In genomic region chr2:134457765-134458202, GRCh38 we compare ENCODE assay signal across 31 cellular contexts.
DNase-seq lines count a peak whose midpoint lies in the region; ATAC-seq, FAIRE-seq and TF ChIP-seq lines count a peak whose summit lies in the region.
"Had no signal": no experiment of that assay in that cellular context is flagged by ENCODE, and none has a peak within 500 bp of the region (broad histone marks: within the 10 kb centered on the region; RNA-seq: fewer than 3 reads in every experiment).

No MANE protein-coding gene starts in this region.

- peaks cover 6 to 7% of the 10 kb centered on the region in 2 donors for H3K4me1 Mint-ChIP-seq in stimulated activated naive B cell treated with anti-CD40 and anti-IgM and Interleukin-4, amounts not matched to agents 10 μg/mL and 1 μg/mL and 100 μg/mL, for 72 hours
- H3K4me1 Mint-ChIP-seq: activated naive CD4-positive, alpha-beta T cell treated with anti-CD3 and anti-CD28 coated beads, Interleukin-2, amount 50 U/mL, for 24 hours had no signal

- no peak overlapping the region for H3K4me3 Mint-ChIP-seq in stimulated activated naive B cell treated with anti-CD40 and anti-IgM and Interleukin-4, amounts not matched to agents 10 μg/mL and 1 μg/mL and 100 μg/mL, for 72 hours
- H3K4me3 Mint-ChIP-seq: activated CD4-positive, alpha-beta memory T cell treated with anti-CD3 and anti-CD28 coated beads for 36 hours; activated naive CD4-positive, alpha-beta T cell treated with anti-CD3 and anti-CD28 coated beads, Interleukin-2, amount 50 U/mL, for 24 hours; CD14-positive monocyte; T-helper 1 cell treated with Interleukin-12 subunit alpha and Interleukin-12 subunit beta and Interleukin-4 antibody, amounts not matched to agents 30 μg/mL and 1 μg/mL, for 36 hours had no signal

- H3K9ac ChIP-seq in HepG2 (ENCODE audit: insufficient read depth, low read depth, low read length) = no peak overlapping the region

- no peak for TF ChIP-seq RAD21 in HepG2 (CRISPR knock-in tag; IDR thresholded peaks at IDR 0.05)

- no TSS peak for BruUV-seq in HepG2 (replicated peaks; lab: Mats Ljungman, UMichigan)

- ATAC-seq in HepG2 = peak; percentile 55
- no peak for ATAC-seq in stimulated activated naive B cell treated with anti-CD40 and anti-IgM and Interleukin-4, amounts not matched to agents 10 μg/mL and 1 μg/mL and 100 μg/mL, for 72 hours (replicated peaks)
- no peak for ATAC-seq in HG02981 (IDR thresholded peaks at IDR 0.05; ENCODE audit: unreplicated experiment)
- ATAC-seq: SK-N-SH treated with all-trans-retinoic acid at 6 μM for 48 hours had no signal

- peak overlapping the region; percentile 59 for H3K27ac Mint-ChIP-seq in stimulated activated naive B cell treated with anti-CD40 and anti-IgM and Interleukin-4, amounts not matched to agents 10 μg/mL and 1 μg/mL and 100 μg/mL, for 72 hours
- H3K27ac Mint-ChIP-seq: activated CD4-positive, alpha-beta memory T cell treated with anti-CD3 and anti-CD28 coated beads for 36 hours; activated naive CD4-positive, alpha-beta T cell treated with anti-CD3 and anti-CD28 coated beads, Interleukin-2, amount 50 U/mL, for 24 hours; activated T-helper 2 cell treated with anti-CD3 and anti-CD28 coated beads, Interferon-gamma antibody, Interleukin-2, Interleukin-4, amounts not matched to agents 10 μg/mL and 5 μg/mL and 100 μg/mL, durations not matched to agents 14 hours and 24 hours and 36 hours; CD14-positive monocyte; T-helper 1 cell treated with Interleukin-12 subunit alpha and Interleukin-12 subunit beta and Interleukin-4 antibody, amounts not matched to agents 30 μg/mL and 1 μg/mL, for 36 hours had no signal

- FAIRE-seq in HepG2 (lab: Jason Lieb, UNC) = peak; percentile 72
- FAIRE-seq: GM18507 had no signal

- peak overlapping the region; percentile 30; the same call in 1 of the 2 replicates for H3K4me2 ChIP-seq in HepG2 (ENCODE audit: low read depth, low read length)
- H3K4me2 ChIP-seq: PC-9 had no signal

- H3K27ac ChIP-seq in HepG2 (ENCODE audit: extremely low read length, insufficient read depth, low read length) = peak overlapping the region; percentile 47
- H3K27ac ChIP-seq: 22Rv1, PC-9, right atrium auricular region, thyroid gland had no signal

- H4K20me1 ChIP-seq in HepG2 (ENCODE audit: insufficient read depth, low read length) = no peaks in the 10 kb centered on the region

- in situ Hi-C loops in HepG2 (cut with HindIII; ENCODE audit: extremely low pct_ligation_motif_present, low pct_unique_long_range_greater_than_20kb) = loop anchor here (10.0 kb wide), 2 partner anchors 333 to 573 kb away; no protein-coding TSS in a partner anchor

- H3K27me3 Mint-ChIP-seq in stimulated activated naive B cell treated with anti-CD40 and anti-IgM and Interleukin-4, amounts not matched to agents 10 μg/mL and 1 μg/mL and 100 μg/mL, for 72 hours = no peaks in the 10 kb centered on the region
- H3K27me3 Mint-ChIP-seq: activated CD4-positive, alpha-beta memory T cell treated with anti-CD3 and anti-CD28 coated beads for 36 hours; activated naive CD4-positive, alpha-beta T cell treated with anti-CD3 and anti-CD28 coated beads, Interleukin-2, amount 50 U/mL, for 24 hours had no signal

- TF ChIP-seq CTCF in HepG2 (CRISPR knock-in tag; IDR thresholded peaks at IDR 0.05) = peak; percentile 65
- TF ChIP-seq CTCF in GM10248 (IDR thresholded peaks at IDR 0.05; ENCODE audit: control extremely low read depth, extremely low read depth, low read depth, missing control alignments) = no peak

- H3K36me3 ChIP-seq in HepG2 (replicated peaks in 1 of 2; ENCODE audit: control insufficient read depth in 1 of 2, insufficient read depth in 2 of 2, low read length in 2 of 2) = peaks cover 3 to 5% of the 10 kb centered on the region in 2 experiments; a peak in 4 of 5 replicates
- H3K36me3 ChIP-seq: MG63, thyroid gland had no signal

- TF ChIP-seq POLR2A in HepG2 (IDR thresholded peaks at IDR 0.05; ENCODE audit: insufficient read depth in 1 of 2, low read depth in 2 of 2, low read length in 2 of 2) = no peak; a peak in 1 of 4 replicates

- 41% methylated on average over 10 of the region's 10 CpGs for WGBS in HepG2 (ENCODE audit: low lambda C conversion rate)

- H2AFZ ChIP-seq in HepG2 (ENCODE audit: low read length) = no peak overlapping the region
- H2AFZ ChIP-seq: PC-9 had no signal

- H3K27me3 ChIP-seq in HepG2 (ENCODE audit: control insufficient read depth in 1 of 2, insufficient read depth in 2 of 2, low read length in 2 of 2) = peaks cover 0 to 3% of the 10 kb centered on the region in 2 experiments; a peak in 3 of 5 replicates
- H3K27me3 ChIP-seq: MG63, right atrium auricular region, thyroid gland had no signal

- no peaks in the 10 kb centered on the region for H3K9me3 Mint-ChIP-seq in stimulated activated naive B cell treated with anti-CD40 and anti-IgM and Interleukin-4, amounts not matched to agents 10 μg/mL and 1 μg/mL and 100 μg/mL, for 72 hours
- H3K9me3 Mint-ChIP-seq: activated CD4-positive, alpha-beta memory T cell treated with anti-CD3 and anti-CD28 coated beads for 36 hours; activated naive CD4-positive, alpha-beta T cell treated with anti-CD3 and anti-CD28 coated beads, Interleukin-2, amount 50 U/mL, for 24 hours; activated T-helper 2 cell treated with anti-CD3 and anti-CD28 coated beads, Interferon-gamma antibody, Interleukin-2, Interleukin-4, amounts not matched to agents 10 μg/mL and 5 μg/mL and 100 μg/mL, durations not matched to agents 14 hours and 24 hours and 36 hours; CD14-positive monocyte; T-helper 1 cell treated with Interleukin-12 subunit alpha and Interleukin-12 subunit beta and Interleukin-4 antibody, amounts not matched to agents 30 μg/mL and 1 μg/mL, for 36 hours had no signal

- DNase-seq in DMS153 (lab: John Stamatoyannopoulos, UW) = peak; percentile 46
- DNase-seq in DMS153 treated with DMSO at 0.1 percent for 48 hours (lab: John Stamatoyannopoulos, UW; ENCODE audit: unreplicated experiment) = no peak
- DNase-seq in NCI-H510A (lab: John Stamatoyannopoulos, UW) = peak; percentile 27
- DNase-seq in HepG2 (ENCODE audit: low spot score) = peak; percentile 86
- no peak for DNase-seq in stimulated activated naive B cell treated with anti-CD40 and anti-IgM and Interleukin-4, amounts not matched to agents 10 μg/mL and 1 μg/mL and 100 μg/mL, for 72 hours
- no peak for DNase-seq in GM10248 (ENCODE audit: extremely low spot score)
- DNase-seq in A172 (ENCODE audit: low spot score) = no peak
- DNase-seq: activated CD4-positive, alpha-beta memory T cell treated with anti-CD3 and anti-CD28 coated beads for 36 hours; activated CD4-positive, CD25-positive, alpha-beta regulatory T cell treated with anti-CD3 and anti-CD28 coated beads, Interleukin-2, amount 50 U/mL, for 72 hours; amygdala; Calu3; GOT3; hippocampal formation; KG1; left colon; MG63; NCI-H1105; NCI-H187 treated with DMSO at 0.1 percent for 48 hours; NCI-H526 treated with DMSO at 0.1 percent for 48 hours; PC-9; stimulated activated CD4-positive, alpha-beta T cell treated with anti-CD3 and anti-CD28 coated beads, Interleukin-1b, Interleukin-23, amount 100 ng/mL, for 48 hours; thyroid gland had no signal

- H3K36me3 Mint-ChIP-seq in stimulated activated naive B cell treated with anti-CD40 and anti-IgM and Interleukin-4, amounts not matched to agents 10 μg/mL and 1 μg/mL and 100 μg/mL, for 72 hours = peaks cover 7 to 24% of the 10 kb centered on the region in 2 donors
- H3K36me3 Mint-ChIP-seq: activated CD4-positive, alpha-beta memory T cell treated with anti-CD3 and anti-CD28 coated beads for 36 hours; activated naive CD4-positive, alpha-beta T cell treated with anti-CD3 and anti-CD28 coated beads, Interleukin-2, amount 50 U/mL, for 24 hours had no signal

- no peaks in the 10 kb centered on the region for H3K9me3 ChIP-seq in HepG2 (ENCODE audit: low read length)
- H3K9me3 ChIP-seq: MG63, right atrium auricular region, thyroid gland had no signal

- H3K4me1 ChIP-seq in HepG2 (ENCODE audit: insufficient read depth, low read length) = peaks cover 52% of the 10 kb centered on the region

- no peaks in the 10 kb centered on the region for H3K79me2 ChIP-seq in HepG2 (ENCODE audit: insufficient read depth, low read length)

- CTCF ChIA-PET in HepG2 (lab: Yijun Ruan, JAX; ENCODE audit: low intra/inter-chr PET ratio, low total read pairs) = no interaction called here
- CTCF ChIA-PET in GM10248 (lab: Yijun Ruan, JAX) = interaction anchor here (0.7 kb wide), 1 partner anchor 10 kb away, joined by 3 read pairs; no protein-coding TSS in a partner anchor

- H3K4me3 ChIP-seq in HepG2 (replicated peaks in 1 of 3; ENCODE audit: insufficient read depth in 1 of 3, low read depth in 2 of 3, low read length in 3 of 3) = no peak overlapping the region
- H3K4me3 ChIP-seq: MG63, PC-9, right atrium auricular region, thyroid gland had no signal

- POLR2A ChIA-PET in HepG2 (lab: Yijun Ruan, JAX) (interaction anchor here (1.0 kb wide), 1 partner anchor 46 kb away, joined by 3 read pairs; no protein-coding TSS in a partner anchor), GM10248 (lab: Yijun Ruan, JAX) (no interaction called here)

- TF ChIP-seq EP300 in HepG2 (IDR thresholded peaks at IDR 0.05; ENCODE audit: low read depth in 2 of 2, low read length in 2 of 2) = peak in 1 of 2 experiments; percentile 74; a peak in 2 of 4 replicates
- peak; percentile 48; the same call in 1 of the 2 replicates for TF ChIP-seq EP300 in HepG2 (CRISPR knock-in tag; IDR thresholded peaks at IDR 0.05; ENCODE audit: borderline replicate concordance)

- intact Hi-C loops in HepG2 (cut with micrococcal nuclease; ENCODE audit: unreplicated experiment) = loop anchor here (2.0 kb wide), 1 partner anchor 339 kb away; no protein-coding TSS in a partner anchor

TF ChIP-seq in HepG2, 621 proteins besides CTCF, POLR2A, EP300 and RAD21 (continues in another document):
- TF ChIP-seq TP53 (CRISPR knock-in tag; conservative IDR thresholded peaks at IDR 0.05) = no peak
- peak; percentile 83 for TF ChIP-seq ZMYM2 (CRISPR knock-in tag; IDR thresholded peaks at IDR 0.05)
- TF ChIP-seq KAT8 (CRISPR knock-in tag; IDR thresholded peaks at IDR 0.05) = peak; percentile 73
- peak; percentile 46; the same call in 1 of the 2 replicates for TF ChIP-seq ZNF205 (CRISPR knock-in tag; IDR thresholded peaks at IDR 0.05)
- 0 out of 2 replicates have a peak, but pooled peaks have one; percentile 27 for TF ChIP-seq ZSCAN31 (CRISPR knock-in tag; IDR thresholded peaks at IDR 0.05; ENCODE audit: low read depth)
- peak; percentile 56 for TF ChIP-seq HDAC2 (CRISPR knock-in tag; IDR thresholded peaks at IDR 0.05)
- TF ChIP-seq MAFK (conservative IDR thresholded peaks at IDR 0.05 in 1 of 2, IDR thresholded peaks at IDR 0.05 in 1 of 2; ENCODE audit: low read length in 2 of 2) = peak in 1 of 2 experiments; percentile 8; a peak in 1 of 4 replicates
- TF ChIP-seq SP5 (CRISPR knock-in tag; IDR thresholded peaks at IDR 0.05; ENCODE audit: borderline replicate concordance, low read depth) = peak; percentile 26; the same call in 1 of the 2 replicates
- 0 out of 2 replicates have a peak, but pooled peaks have one; percentile 71 for TF ChIP-seq NFE2L1 (CRISPR knock-in tag; IDR thresholded peaks at IDR 0.05; ENCODE audit: borderline replicate concordance)
- TF ChIP-seq HNRNPH1 (optimal IDR thresholded peaks at IDR 0.05; ENCODE audit: low read depth, low read length) = no peak
- TF ChIP-seq PCBP2 (optimal IDR thresholded peaks at IDR 0.05; ENCODE audit: low read depth, low read length, poor library complexity, severe bottlenecking) = no peak
- TF ChIP-seq MIER2 (CRISPR knock-in tag; IDR thresholded peaks at IDR 0.05) = 0 out of 2 replicates have a peak, but pooled peaks have one; percentile 22

Comparison
In these comparisons a context has a peak if more than half of its experiments do, and no peak if none do; other contexts are left out.
1. DNase-seq: peak in DMS153 (single experiment), NCI-H510A (single experiment) and HepG2 (single experiment); none in DMS153 treated with DMSO at 0.1 percent for 48 hours (single experiment), stimulated activated naive B cell treated with anti-CD40 and anti-IgM and Interleukin-4, amounts not matched to agents 10 μg/mL and 1 μg/mL and 100 μg/mL, for 72 hours (single experiment), GM10248 (single experiment) and A172 (single experiment).